Comparison of ENCODE assay signal across 26 cellular contexts in the genomic region with DNA sequence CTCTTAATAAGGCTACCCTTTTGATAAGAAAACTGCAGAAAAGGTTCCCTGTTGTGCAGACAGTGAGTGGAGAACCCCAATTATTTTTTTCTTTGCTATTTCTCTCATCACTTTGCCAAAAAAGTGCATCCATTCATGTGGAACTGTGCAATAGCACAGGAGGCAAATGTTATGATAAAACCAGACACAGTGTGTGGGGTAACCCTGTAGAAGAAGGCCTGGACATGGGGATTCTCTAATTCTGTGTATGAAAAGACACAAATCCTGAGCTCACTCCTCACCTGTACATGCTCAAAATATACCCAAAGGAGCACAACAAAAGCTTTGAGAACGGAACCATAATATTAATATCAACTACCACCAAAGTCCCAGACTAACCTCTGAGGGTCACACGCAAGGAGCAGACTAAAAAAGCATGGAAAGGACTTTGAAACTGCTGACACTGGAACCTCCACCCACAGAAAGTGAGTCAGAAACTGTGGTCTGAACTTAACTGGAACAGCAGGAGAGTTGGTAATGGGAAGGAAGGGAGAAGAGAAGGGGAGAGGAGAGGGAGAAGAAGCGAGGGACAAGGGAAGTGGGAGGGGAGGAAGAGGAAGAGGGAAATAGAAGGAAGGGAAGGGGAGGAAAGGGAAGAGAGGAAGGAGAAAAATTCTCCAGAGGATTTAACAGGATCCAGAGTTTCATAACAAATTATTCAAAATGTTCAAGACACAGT.
DNase-seq lines count a peak whose midpoint lies in the region; ATAC-seq, FAIRE-seq and TF ChIP-seq lines count a peak whose summit lies in the region.
"Had no signal": no experiment of that assay in that cellular context is flagged by ENCODE, and none has a peak within 500 bp of the region (broad histone marks: within the 10 kb centered on the region; RNA-seq: fewer than 3 reads in every experiment).

No MANE protein-coding gene starts in this region.

- no peaks in the 10 kb centered on the region for H3K4me1 Mint-ChIP-seq in MCF 10A (ENCODE audit: insufficient read depth, unreplicated experiment)
- H3K4me1 Mint-ChIP-seq in progenitor cell of endocrine pancreas (ENCODE audit: low read depth) = no peaks in the 10 kb centered on the region
- H3K4me1 Mint-ChIP-seq in endodermal cell = peaks cover 7% of the 10 kb centered on the region
- H3K4me1 Mint-ChIP-seq: brain had no signal

- H3K27ac ChIP-seq in mammary epithelial cell (ENCODE audit: insufficient read depth, low read depth, low read length) (no peak overlapping the region), HepG2 (ENCODE audit: extremely low read length, insufficient read depth, low read length) (no peak overlapping the region), endodermal cell (ENCODE audit: low read depth, low read length) (no peak overlapping the region)
- H3K27ac ChIP-seq: heart right ventricle, tibial artery had no signal

- no peaks in the 10 kb centered on the region for H3K9me3 Mint-ChIP-seq in MCF 10A (ENCODE audit: unreplicated experiment)
- peaks cover 4 to 9% of the 10 kb centered on the region in 2 donors for H3K9me3 Mint-ChIP-seq in activated naive CD4-positive, alpha-beta T cell treated with anti-CD3 and anti-CD28 coated beads, Interleukin-2, amount 50 U/mL, for 72 hours
- H3K9me3 Mint-ChIP-seq in progenitor cell of endocrine pancreas (ENCODE audit: low read depth) = peaks cover 3% of the 10 kb centered on the region
- H3K9me3 Mint-ChIP-seq in endodermal cell = peaks cover 6% of the 10 kb centered on the region

- H2AFZ ChIP-seq in mammary epithelial cell (ENCODE audit: low read depth, low read length) = no peak overlapping the region
- no peak overlapping the region for H2AFZ ChIP-seq in HepG2 (ENCODE audit: low read length)

- in situ Hi-C loops in mammary epithelial cell (cut with MboI; ENCODE audit: low sequenced_read_pairs in 2 of 2) = loop anchor here (25.0 kb wide), 1 partner anchor 395 kb away; no protein-coding TSS in a partner anchor
- in situ Hi-C loops in HepG2 (cut with HindIII; ENCODE audit: extremely low pct_ligation_motif_present, low pct_unique_long_range_greater_than_20kb) = no loop called here

- WGBS in mammary epithelial cell (ENCODE audit: low coverage, missing lambda C conversion rate) = 100% methylated on average over 3 of the region's 3 CpGs
- 76% methylated on average over 3 of the region's 3 CpGs for WGBS in HepG2 (ENCODE audit: low lambda C conversion rate)
- 83 to 92% methylated on average over 1 to 3 of the region's 3 CpGs for WGBS in endodermal cell (ENCODE audit: insufficient coverage in 1 of 2, insufficient read length in 1 of 2), 2 experiments

- H3K36me3 ChIP-seq in mammary epithelial cell (ENCODE audit: insufficient read depth, low read length) (no peaks in the 10 kb centered on the region), HepG2 (replicated peaks in 1 of 2; ENCODE audit: control insufficient read depth in 1 of 2, insufficient read depth in 2 of 2, low read length in 2 of 2) (no peaks in the 10 kb centered on the region), endodermal cell (ENCODE audit: control insufficient read depth, insufficient read depth, low read length) (no peaks in the 10 kb centered on the region)
- H3K36me3 ChIP-seq: BE2C, heart right ventricle, tibial artery had no signal

- H3K36me3 Mint-ChIP-seq in MCF 10A (ENCODE audit: insufficient read depth, unreplicated experiment) (no peaks in the 10 kb centered on the region), progenitor cell of endocrine pancreas (ENCODE audit: insufficient read depth) (peaks cover 5% of the 10 kb centered on the region), endodermal cell (ENCODE audit: low read depth) (peaks cover 13% of the 10 kb centered on the region)
- H3K36me3 Mint-ChIP-seq in activated naive CD4-positive, alpha-beta T cell treated with anti-CD3 and anti-CD28 coated beads, Interleukin-2, amount 50 U/mL, for 72 hours = peaks cover 16 to 19% of the 10 kb centered on the region in 2 donors

- H3K27me3 Mint-ChIP-seq in MCF 10A (ENCODE audit: insufficient read depth, unreplicated experiment) = no peaks in the 10 kb centered on the region
- H3K27me3 Mint-ChIP-seq in progenitor cell of endocrine pancreas = no peaks in the 10 kb centered on the region
- H3K27me3 Mint-ChIP-seq in endodermal cell (ENCODE audit: insufficient read depth) = no peaks in the 10 kb centered on the region
- H3K27me3 Mint-ChIP-seq: activated CD4-positive, alpha-beta memory T cell treated with anti-CD3 and anti-CD28 coated beads for 36 hours; brain; IgD-negative memory B cell; stimulated activated naive CD8-positive, alpha-beta T cell treated with anti-CD3 and anti-CD28 coated beads, Interleukin-15, Interleukin-2, amounts not matched to agents 100 ng/mL and 50 ng/mL, for 24 hours had no signal

- no TSS peak for BruUV-seq in mammary epithelial cell (replicated peaks; lab: Mats Ljungman, UMichigan)
- BruUV-seq in MCF 10A (replicated peaks; lab: Mats Ljungman, UMichigan) = no TSS peak
- BruUV-seq in HepG2 (replicated peaks; lab: Mats Ljungman, UMichigan) = no TSS peak

- no peak for TF ChIP-seq RAD21 in HepG2 (CRISPR knock-in tag; IDR thresholded peaks at IDR 0.05)

- no peaks in the 10 kb centered on the region for H3K4me1 ChIP-seq in mammary epithelial cell (ENCODE audit: insufficient read depth, low read length)
- H3K4me1 ChIP-seq in HepG2 (ENCODE audit: insufficient read depth, low read length) = peaks cover 8% of the 10 kb centered on the region
- no peaks in the 10 kb centered on the region for H3K4me1 ChIP-seq in endodermal cell (ENCODE audit: control insufficient read depth, insufficient read depth, low read length)
- H3K4me1 ChIP-seq: BE2C, tibial artery had no signal

- intact Hi-C loops in mammary epithelial cell (cut with micrococcal nuclease) (no loop called here), MCF 10A (cut with micrococcal nuclease) (no loop called here), HepG2 (cut with micrococcal nuclease; ENCODE audit: unreplicated experiment) (no loop called here)

- H3K9me3 ChIP-seq in mammary epithelial cell (replicated peaks; ENCODE audit: insufficient read depth, low read length) (no peaks in the 10 kb centered on the region), HepG2 (ENCODE audit: low read length) (no peaks in the 10 kb centered on the region), endodermal cell (ENCODE audit: control insufficient read depth, low read length) (peaks cover 12% of the 10 kb centered on the region)
- H3K9me3 ChIP-seq: BE2C, heart right ventricle, SK-N-SH, tibial artery had no signal

- dilution Hi-C loops in mammary epithelial cell (cut with HindIII; ENCODE audit: low sequenced_read_pairs) = loop anchor here (25.0 kb wide), 1 partner anchor 395 kb away; no protein-coding TSS in a partner anchor

- H3K4me3 Mint-ChIP-seq in MCF 10A (ENCODE audit: unreplicated experiment) (no peak overlapping the region), progenitor cell of endocrine pancreas (ENCODE audit: low read depth) (no peak overlapping the region), endodermal cell (no peak overlapping the region)
- H3K4me3 Mint-ChIP-seq: activated CD4-positive, alpha-beta memory T cell treated with anti-CD3 and anti-CD28 coated beads for 36 hours; brain; IgD-negative memory B cell; stimulated activated naive CD8-positive, alpha-beta T cell treated with anti-CD3 and anti-CD28 coated beads, Interleukin-15, Interleukin-2, amounts not matched to agents 100 ng/mL and 50 ng/mL, for 24 hours had no signal

- peak; percentile 51; the same call in 2 of the 3 replicates for ATAC-seq in HepG2
- no peak for ATAC-seq in activated naive CD4-positive, alpha-beta T cell treated with anti-CD3 and anti-CD28 coated beads, Interleukin-2, amount 50 U/mL, for 72 hours
- ATAC-seq: heart right ventricle, left ventricle myocardium superior had no signal

- H3K4me3 ChIP-seq in mammary epithelial cell (replicated peaks in 1 of 3; ENCODE audit: insufficient read depth in 1 of 3, low read depth in 2 of 3, low read length in 3 of 3) (no peak overlapping the region), choroid plexus epithelial cell (ENCODE audit: low read depth, low read length) (no peak overlapping the region), HepG2 (replicated peaks in 1 of 3; ENCODE audit: insufficient read depth in 1 of 3, low read depth in 2 of 3, low read length in 3 of 3) (no peak overlapping the region), endodermal cell (ENCODE audit: low read length) (no peak overlapping the region)
- H3K4me3 ChIP-seq: heart right ventricle, tibial artery had no signal

- H3K27ac Mint-ChIP-seq in MCF 10A (ENCODE audit: low read depth, unreplicated experiment) (no peak overlapping the region), progenitor cell of endocrine pancreas (no peak overlapping the region), endodermal cell (no peak overlapping the region)
- no peak overlapping the region for H3K27ac Mint-ChIP-seq in activated naive CD4-positive, alpha-beta T cell treated with anti-CD3 and anti-CD28 coated beads, Interleukin-2, amount 50 U/mL, for 72 hours
- H3K27ac Mint-ChIP-seq: activated CD4-positive, alpha-beta memory T cell treated with anti-CD3 and anti-CD28 coated beads for 36 hours; brain; IgD-negative memory B cell; stimulated activated naive CD8-positive, alpha-beta T cell treated with anti-CD3 and anti-CD28 coated beads, Interleukin-15, Interleukin-2, amounts not matched to agents 100 ng/mL and 50 ng/mL, for 24 hours had no signal

- no peak for FAIRE-seq in HepG2 (lab: Jason Lieb, UNC)
- FAIRE-seq: colon, endometrium, H1 had no signal

- H3K79me2 ChIP-seq in mammary epithelial cell (ENCODE audit: insufficient read depth, low read length) = no peaks in the 10 kb centered on the region
- H3K79me2 ChIP-seq in HepG2 (ENCODE audit: insufficient read depth, low read length) = no peaks in the 10 kb centered on the region

- H3K9ac ChIP-seq in mammary epithelial cell (ENCODE audit: insufficient read depth, low read length) (no peak overlapping the region), HepG2 (ENCODE audit: insufficient read depth, low read depth, low read length) (no peak overlapping the region), endodermal cell (ENCODE audit: extremely low read depth, low read length, poor library complexity, severe bottlenecking) (no peak overlapping the region)
- H3K9ac ChIP-seq: SK-N-SH had no signal

- CTCF ChIA-PET in mammary epithelial cell (lab: Charles Lee; ENCODE audit: low non-redundant PET) (no interaction called here), MCF 10A (lab: Yijun Ruan, JAX) (interaction anchor here (0.6 to 1.7 kb wide), 4 partner anchors 16 to 399 kb away, joined by 3 to 6 read pairs (median 4); no protein-coding TSS in a partner anchor), HepG2 (lab: Yijun Ruan, JAX; ENCODE audit: low intra/inter-chr PET ratio, low total read pairs) (no interaction called here)

- DNase-seq in mammary epithelial cell (peak; percentile 5), MCF 10A (ENCODE audit: unreplicated experiment) (no peak), choroid plexus epithelial cell (ENCODE audit: low read depth) (peak; percentile 44), HepG2 (ENCODE audit: low spot score) (no peak), progenitor cell of endocrine pancreas (ENCODE audit: low spot score, unreplicated experiment) (no peak), SW 1271 (lab: John Stamatoyannopoulos, UW) (no peak), endodermal cell (no peak)
- DNase-seq in activated naive CD4-positive, alpha-beta T cell treated with anti-CD3 and anti-CD28 coated beads, Interleukin-2, amount 50 U/mL, for 72 hours (ENCODE audit: low spot score in 2 of 2) = no peak
- DNase-seq: activated CD4-positive, alpha-beta memory T cell treated with anti-CD3 and anti-CD28 coated beads for 36 hours; activated CD4-positive, CD25-positive, alpha-beta regulatory T cell; BE2C; DMS79 treated with DMSO at 0.1 percent for 48 hours; heart right ventricle; left ventricle myocardium superior; NCI-H1694; NCI-H526; RPMI8226; SK-N-SH; stimulated activated CD4-positive, alpha-beta T cell treated with anti-CD3 and anti-CD28 coated beads, Interleukin-4, amount 100 ng/mL, for 4 hours; tibial artery had no signal

- TF ChIP-seq EP300 in HepG2 (IDR thresholded peaks at IDR 0.05; ENCODE audit: low read depth in 2 of 2, low read length in 2 of 2) (no peak), HepG2 (CRISPR knock-in tag; IDR thresholded peaks at IDR 0.05; ENCODE audit: borderline replicate concordance) (no peak)

- no peak overlapping the region for H3K4me2 ChIP-seq in mammary epithelial cell (ENCODE audit: insufficient read depth, low read depth, low read length)
- no peak overlapping the region for H3K4me2 ChIP-seq in HepG2 (ENCODE audit: low read depth, low read length)
- H3K4me2 ChIP-seq: SK-N-SH had no signal

- TF ChIP-seq POLR2A in HepG2 (IDR thresholded peaks at IDR 0.05; ENCODE audit: insufficient read depth in 1 of 2, low read depth in 2 of 2, low read length in 2 of 2) = no peak

- POLR2A ChIA-PET in MCF 10A (lab: Yijun Ruan, JAX) (no interaction called here), HepG2 (lab: Yijun Ruan, JAX) (no interaction called here)

- H4K20me1 ChIP-seq in mammary epithelial cell (ENCODE audit: insufficient read depth, low read length) (no peaks in the 10 kb centered on the region), HepG2 (ENCODE audit: insufficient read depth, low read length) (no peaks in the 10 kb centered on the region)

- no peak for TF ChIP-seq CTCF in mammary epithelial cell (conservative IDR thresholded peaks at IDR 0.05 in 1 of 2, IDR thresholded peaks at IDR 0.05 in 1 of 2; ENCODE audit: extremely low read depth in 1 of 2, insufficient read depth in 1 of 2, low read depth in 1 of 2, low read length in 2 of 2)
- no peak for TF ChIP-seq CTCF in MCF 10A (IDR thresholded peaks at IDR 0.05; ENCODE audit: unreplicated experiment)
- TF ChIP-seq CTCF in choroid plexus epithelial cell (conservative IDR thresholded peaks at IDR 0.05; ENCODE audit: low read depth, low read length) = no peak
- no peak for TF ChIP-seq CTCF in HepG2 (CRISPR knock-in tag; IDR thresholded peaks at IDR 0.05)
- TF ChIP-seq CTCF in progenitor cell of endocrine pancreas (IDR thresholded peaks at IDR 0.05; ENCODE audit: unreplicated experiment) = no peak
- no peak for TF ChIP-seq CTCF in endodermal cell (conservative IDR thresholded peaks at IDR 0.05)

- H3K27me3 ChIP-seq in mammary epithelial cell (ENCODE audit: insufficient read depth, low read length) = no peaks in the 10 kb centered on the region
- H3K27me3 ChIP-seq in HepG2 (ENCODE audit: control insufficient read depth in 1 of 2, insufficient read depth in 2 of 2, low read length in 2 of 2) = no peaks in the 10 kb centered on the region
- no peaks in the 10 kb centered on the region for H3K27me3 ChIP-seq in endodermal cell (ENCODE audit: control insufficient read depth, insufficient read depth, low read length, poor library complexity, severe bottlenecking)
- H3K27me3 ChIP-seq: BE2C, heart right ventricle, tibial artery had no signal

Comparison
In these comparisons a context has a peak if more than half of its experiments do, and no peak if none do; other contexts are left out.
1. DNase-seq: peak in mammary epithelial cell (single experiment) and choroid plexus epithelial cell (single experiment); none in MCF 10A (single experiment), HepG2 (single experiment), activated naive CD4-positive, alpha-beta T cell treated with anti-CD3 and anti-CD28 coated beads, Interleukin-2, amount 50 U/mL, for 72 hours (0 of 2), progenitor cell of endocrine pancreas (single experiment), SW 1271 (0 of 2) and endodermal cell (single experiment).